ENCODE assay signal across 8 cellular contexts in genomic region chr5:60699549-60700346, GRCh38. TPM values are rescaled to one million over a fixed set of nuclear protein-coding genes. Genes with fewer than 3 reads are reported as not detected.
A peak's percentile ranks its signal among the peaks of the same experiment; 100 is the strongest.
DNase-seq lines count a peak whose midpoint lies in the region; ATAC-seq and TF ChIP-seq lines count a peak whose summit lies in the region.

TSS of gene DEPDC1B (minus strand) at chr5:60700166. CDS start at chr5:60700093, 73 bp downstream.

- 2% methylated on average over 13 of the region's 72 CpGs for WGBS in right lobe of liver (ENCODE audit: insufficient coverage, low coverage, low lambda C conversion rate, missing lambda C conversion rate)

- TF ChIP-seq CTCF in CD4-positive, alpha-beta T cell (IDR thresholded peaks at IDR 0.05) = no peak
- peak in 3 of 4 donors; percentile 3 to 18 (median 6) for TF ChIP-seq CTCF in right lobe of liver (IDR thresholded peaks at IDR 0.05)

- H3K27me3 ChIP-seq in CD4-positive, alpha-beta T cell (ENCODE audit: control insufficient read depth, insufficient read depth, low read length) = no peaks in the 10 kb centered on the region
- no peaks in the 10 kb centered on the region for H3K27me3 ChIP-seq in right lobe of liver

- CTCF ChIA-PET in CD4-positive, alpha-beta T cell (lab: Charles Lee) = interaction anchor here (0.8 kb wide), 1 partner anchor 55 kb away, joined by 3 read pairs; no protein-coding TSS in a partner anchor

- peak; percentile 57 to 83 (median 75) for DNase-seq in CD4-positive, alpha-beta T cell
- peak; percentile 97 for DNase-seq in NCI-H69 (lab: John Stamatoyannopoulos, UW)
- peak; percentile 79 to 80 for DNase-seq in activated CD4-positive, alpha-beta T cell treated with anti-CD3 and anti-CD28 coated beads, Interleukin-2, amount 50 U/mL, for 24 hours (ENCODE audit: low read depth in 1 of 2, low spot score in 1 of 2)
- DNase-seq in dermis blood vessel endothelial cell = peak; percentile 93
- DNase-seq in right lobe of liver = peak; percentile 87 to 90 (median 89)
- DNase-seq in stimulated activated CD4-positive, alpha-beta T cell treated with anti-CD3 and anti-CD28 coated beads, Interleukin-4, amount 100 ng/mL, for 24 hours = peak; percentile 88

- no peak within 1 kb of the TSS for H3K27ac ChIP-seq in CD4-positive, alpha-beta T cell (ENCODE audit: low read depth, low read length)
- H3K27ac ChIP-seq in right lobe of liver = peak within 1 kb of the TSS; percentile 30 to 70 (median 45)

- no peaks in the 10 kb centered on the region for H3K36me3 ChIP-seq in right lobe of liver

- peak; percentile 45 for TF ChIP-seq POLR2A in right lobe of liver (IDR thresholded peaks at IDR 0.05)

- no peaks in the 10 kb centered on the region for H3K9me3 Mint-ChIP-seq in CD4-positive, alpha-beta T cell

- POLR2A ChIA-PET in CD4-positive, alpha-beta T cell (lab: Charles Lee) = interaction anchor here (0.9 to 1.0 kb wide), 2 partner anchors 8 to 9 kb away, joined by 3 to 4 read pairs; no protein-coding TSS in a partner anchor

- H3K4me1 Mint-ChIP-seq in CD4-positive, alpha-beta T cell (ENCODE audit: low read depth) = peaks cover 22% of the 10 kb centered on the region

- H3K27ac Mint-ChIP-seq in CD4-positive, alpha-beta T cell = peak within 1 kb of the TSS; percentile 45

- peaks cover 0 to 3% (median 0%) of the 10 kb centered on the region in 4 donors for H3K4me1 ChIP-seq in right lobe of liver

- H3K36me3 Mint-ChIP-seq in CD4-positive, alpha-beta T cell (ENCODE audit: low read depth) = no peaks in the 10 kb centered on the region

- no peaks in the 10 kb centered on the region for H3K9me3 ChIP-seq in CD4-positive, alpha-beta T cell (ENCODE audit: control insufficient read depth, low read length)
- no peaks in the 10 kb centered on the region for H3K9me3 ChIP-seq in right lobe of liver

- peak within 1 kb of the TSS; percentile 58 to 73 (median 69) for H3K4me3 ChIP-seq in right lobe of liver

- ATAC-seq in CD4-positive, alpha-beta T cell (ENCODE audit: poor library complexity) = peak; percentile 89
- ATAC-seq in GM19395 (IDR thresholded peaks at IDR 0.05; ENCODE audit: unreplicated experiment) = peak; percentile 90
- peak; percentile 84 for ATAC-seq in HG03558 (IDR thresholded peaks at IDR 0.05; ENCODE audit: extremely low read depth, unreplicated experiment)
- peak; percentile 98 to 99 (median 98) for ATAC-seq in right lobe of liver

- intact Hi-C loops in CD4-positive, alpha-beta T cell (cut with DNase I, micrococcal nuclease) = loop anchor here in 1 of 2 experiments (5.0 to 10.0 kb wide), 4 partner anchors 248 to 705 kb away; partner anchors contain the start of genes ERCC8, NDUFAF2, SMIM15 and ZSWIM6
- intact Hi-C loops in right lobe of liver (cut with DNase I) = no loop called here

- H3K4me3 Mint-ChIP-seq in CD4-positive, alpha-beta T cell = peak within 1 kb of the TSS; percentile 96

- H3K27me3 Mint-ChIP-seq in CD4-positive, alpha-beta T cell = no peaks in the 10 kb centered on the region

RNA-seq across cellular contexts. Expression of gene DEPDC1B, which starts in this region (rescaled TPM):
- total RNA-seq in CD4-positive, alpha-beta T cell = under 1 TPM; 0.39 to 0.60 TPM
- total RNA-seq in dermis blood vessel endothelial cell (6.8 and 19.7 TPM in 2 replicates), right lobe of liver (under 1 TPM in 5 of 6 experiments, not detected in 1; 0.15 to 0.98 (median 0.47) TPM)

Comparison
In these comparisons a context has a peak if more than half of its experiments do, and no peak if none do; other contexts are left out.
1. Peak in DNase-seq and ATAC-seq in CD4-positive, alpha-beta T cell; RNA of the gene not detected or under 1 TPM.
2. Peak in DNase-seq, ATAC-seq, H3K4me3 ChIP-seq and H3K27ac ChIP-seq in right lobe of liver; RNA of the gene not detected or under 1 TPM.